In genomic region chr2:66846887-66847286, GRCh38 we compare ENCODE assay signal across 18 cellular contexts.
A peak's percentile ranks its signal among the peaks of the same experiment; 100 is the strongest.
DNase-seq lines count a peak whose midpoint lies in the region; ATAC-seq, FAIRE-seq and TF ChIP-seq lines count a peak whose summit lies in the region.
"Had no signal": no experiment of that assay in that cellular context is flagged by ENCODE, and none has a peak within 500 bp of the region (broad histone marks: within the 10 kb centered on the region; RNA-seq: fewer than 3 reads in every experiment).

No MANE protein-coding gene starts in this region.

- H3K4me1 Mint-ChIP-seq in Calu3 (ENCODE audit: low read depth, unreplicated experiment) (peaks cover 20% of the 10 kb centered on the region), progenitor cell of endocrine pancreas (ENCODE audit: low read depth) (peaks cover 36% of the 10 kb centered on the region)

- no TSS peak for BruUV-seq in Calu3 (replicated peaks; lab: Mats Ljungman, UMichigan)

- H3K9me3 Mint-ChIP-seq in Calu3 (ENCODE audit: low read depth, unreplicated experiment), result no peaks in the 10 kb centered on the region
- no peaks in the 10 kb centered on the region for H3K9me3 Mint-ChIP-seq in progenitor cell of endocrine pancreas (ENCODE audit: low read depth)

- DNase-seq in Calu3 (peak; percentile 6), SW480 (ENCODE audit: low spot score) (peak; percentile 8), left lobe of liver (ENCODE audit: low spot score) (no peak), progenitor cell of endocrine pancreas (ENCODE audit: low spot score, unreplicated experiment) (no peak), GM19239 (ENCODE audit: insufficient read length, low spot score) (no peak), DMS79 treated with DMSO at 0.1 percent for 48 hours (lab: John Stamatoyannopoulos, UW) (no peak), GM12891 (ENCODE audit: insufficient read length, low spot score) (no peak), RPMI8226 (no peak)
- DNase-seq: DMS153, MM.1S, NCI-H187 treated with DMSO at 0.1 percent for 48 hours, NCI-H2171, NCI-H774, Peyer's patch, SHP77 had no signal

- no peak for FAIRE-seq in GM19239 (lab: Jason Lieb, UNC)
- FAIRE-seq in GM12891 (lab: Jason Lieb, UNC), result no peak
- FAIRE-seq: A204.1, G401.6 had no signal

- ATAC-seq in left lobe of liver, result peak; percentile 89
- ATAC-seq: HCT116 had no signal

- no peaks in the 10 kb centered on the region for H3K27me3 Mint-ChIP-seq in Calu3 (ENCODE audit: unreplicated experiment)
- H3K27me3 Mint-ChIP-seq in progenitor cell of endocrine pancreas, result no peaks in the 10 kb centered on the region

- TF ChIP-seq CTCF in Calu3 (IDR thresholded peaks at IDR 0.05; ENCODE audit: unreplicated experiment) (no peak), progenitor cell of endocrine pancreas (IDR thresholded peaks at IDR 0.05; ENCODE audit: unreplicated experiment) (no peak)

- H3K36me3 Mint-ChIP-seq in Calu3 (ENCODE audit: insufficient read depth, unreplicated experiment), result no peaks in the 10 kb centered on the region
- H3K36me3 Mint-ChIP-seq in progenitor cell of endocrine pancreas (ENCODE audit: insufficient read depth), result no peaks in the 10 kb centered on the region

- H3K27ac Mint-ChIP-seq in Calu3 (ENCODE audit: unreplicated experiment), result peak overlapping the region; percentile 82
- H3K27ac Mint-ChIP-seq in progenitor cell of endocrine pancreas, result peak overlapping the region; percentile 13

- CTCF ChIA-PET in Calu3 (lab: Charles Lee), result no interaction called here

- intact Hi-C loops in Calu3 (cut with micrococcal nuclease; ENCODE audit: unreplicated experiment), result no loop called here

- H3K4me3 Mint-ChIP-seq in Calu3 (ENCODE audit: low read depth, unreplicated experiment) (no peak overlapping the region), progenitor cell of endocrine pancreas (ENCODE audit: low read depth) (no peak overlapping the region)

- no peak for TF ChIP-seq POLR2A in GM12891 (IDR thresholded peaks at IDR 0.05; ENCODE audit: low read depth, low read length)

TF ChIP-seq in GM12891, 5 proteins besides CTCF, POLR2A, EP300 and RAD21:
- TF ChIP-seq TAF1 (IDR thresholded peaks at IDR 0.05; ENCODE audit: low read depth, low read length) (no peak), POLR2AphosphoS5 (IDR thresholded peaks at IDR 0.05; ENCODE audit: low read depth, low read length) (no peak), POU2F2 (IDR thresholded peaks at IDR 0.05; ENCODE audit: low read depth, low read length) (no peak), SPI1 (IDR thresholded peaks at IDR 0.05; ENCODE audit: low read depth, low read length) (no peak), PAX5 (IDR thresholded peaks at IDR 0.05; ENCODE audit: insufficient read depth, low read length, severe bottlenecking) (no peak)

Comparison
In these comparisons a context has a peak if more than half of its experiments do, and no peak if none do; other contexts are left out.
1. DNase-seq: peak in Calu3 (single experiment) and SW480 (single experiment); none in left lobe of liver (single experiment), progenitor cell of endocrine pancreas (single experiment), GM19239 (single experiment), DMS79 treated with DMSO at 0.1 percent for 48 hours (single experiment), GM12891 (single experiment) and RPMI8226 (single experiment).